In genomic region chr3:38163117-38163870, GRCh38 we compare ENCODE assay signal across 11 cellular contexts. TPM values are rescaled to one million over a fixed set of nuclear protein-coding genes. Genes with fewer than 3 reads are reported as not detected.
DNase-seq lines count a peak whose midpoint lies in the region; ATAC-seq and TF ChIP-seq lines count a peak whose summit lies in the region.
"Had no signal": no experiment of that assay in that cellular context is flagged by ENCODE, and none has a peak within 500 bp of the region (broad histone marks: within the 10 kb centered on the region; RNA-seq: fewer than 3 reads in every experiment).

No MANE protein-coding gene starts in this region.

- peaks cover 24% of the 10 kb centered on the region for H3K36me3 Mint-ChIP-seq in Caco-2 (ENCODE audit: insufficient read depth, unreplicated experiment)
- H3K36me3 Mint-ChIP-seq in activated CD8-positive, alpha-beta T cell treated with anti-CD3 and anti-CD28 coated beads for 36 hours (ENCODE audit: low read depth), result peaks cover 25% of the 10 kb centered on the region
- H3K36me3 Mint-ChIP-seq in endothelial cell (ENCODE audit: low read depth, unreplicated experiment), result no peaks in the 10 kb centered on the region

- intact Hi-C loops in Caco-2 (cut with micrococcal nuclease; ENCODE audit: unreplicated experiment), result no loop called here
- intact Hi-C loops in activated CD8-positive, alpha-beta T cell treated with anti-CD3 and anti-CD28 coated beads for 36 hours (cut with micrococcal nuclease), result no loop called here
- intact Hi-C loops in right lobe of liver (cut with DNase I), result no loop called here
- intact Hi-C loops in lower lobe of right lung (cut with DNase I), result no loop called here
- intact Hi-C loops in heart left ventricle (cut with DNase I), result no loop called here

- H3K27me3 Mint-ChIP-seq in Caco-2 (ENCODE audit: insufficient read depth, unreplicated experiment) (no peaks in the 10 kb centered on the region), endothelial cell (ENCODE audit: unreplicated experiment) (peaks cover 10% of the 10 kb centered on the region)
- H3K27me3 Mint-ChIP-seq in activated CD8-positive, alpha-beta T cell treated with anti-CD3 and anti-CD28 coated beads for 36 hours, result no peaks in the 10 kb centered on the region

- POLR2A ChIA-PET in Caco-2 (lab: Charles Lee), result interaction anchor here (3.6 kb wide), 1 partner anchor 26 kb away, joined by 73 read pairs; the partner anchor contains the start of genes ACAA1 and MYD88
- POLR2A ChIA-PET in activated CD8-positive, alpha-beta T cell treated with anti-CD3 and anti-CD28 coated beads for 36 hours (lab: Charles Lee), result interaction anchor here (1.0 to 6.0 kb wide), 6 partner anchors 9 to 43 kb away, joined by 3 to 67 read pairs (median 10); partner anchors contain the start of genes ACAA1 and MYD88

- H3K9me3 ChIP-seq in Caco-2 (no peaks in the 10 kb centered on the region), right lobe of liver (no peaks in the 10 kb centered on the region), lower lobe of right lung (no peaks in the 10 kb centered on the region), heart left ventricle (no peaks in the 10 kb centered on the region)

- TF ChIP-seq CTCF in Caco-2 (IDR thresholded peaks at IDR 0.05; ENCODE audit: insufficient read depth in 1 of 2, low read depth in 1 of 2, low read length in 1 of 2, severe bottlenecking in 1 of 2, unreplicated experiment in 1 of 2), result peak in 1 of 2 experiments; percentile 22
- peak; percentile 47 for TF ChIP-seq CTCF in activated CD8-positive, alpha-beta T cell treated with anti-CD3 and anti-CD28 coated beads for 36 hours (IDR thresholded peaks at IDR 0.05)
- no peak for TF ChIP-seq CTCF in right lobe of liver (IDR thresholded peaks at IDR 0.05)
- no peak for TF ChIP-seq CTCF in lower lobe of right lung (IDR thresholded peaks at IDR 0.05)
- TF ChIP-seq CTCF in heart left ventricle (IDR thresholded peaks at IDR 0.05), result no peak
- TF ChIP-seq CTCF in endothelial cell (IDR thresholded peaks at IDR 0.05; ENCODE audit: unreplicated experiment), result no peak

- H3K9me3 Mint-ChIP-seq in Caco-2 (ENCODE audit: unreplicated experiment) (no peaks in the 10 kb centered on the region), endothelial cell (ENCODE audit: unreplicated experiment) (no peaks in the 10 kb centered on the region)
- no peaks in the 10 kb centered on the region for H3K9me3 Mint-ChIP-seq in activated CD8-positive, alpha-beta T cell treated with anti-CD3 and anti-CD28 coated beads for 36 hours

- peak in 1 of 2 experiments; percentile 32 for DNase-seq in Caco-2
- peak; percentile 38 for DNase-seq in HT-29 (ENCODE audit: low spot score)
- DNase-seq in activated CD8-positive, alpha-beta T cell treated with anti-CD3 and anti-CD28 coated beads for 36 hours, result peak; percentile 45
- DNase-seq in right lobe of liver, result no peak
- no peak for DNase-seq in lower lobe of right lung
- DNase-seq in heart left ventricle, result no peak
- DNase-seq in endothelial cell (ENCODE audit: low spot score), result no peak
- no peak for DNase-seq in glomerular visceral epithelial cell (ENCODE audit: extremely low spot score)
- DNase-seq: foreskin fibroblast, NCI-H446 treated with DMSO at 0.1 percent for 48 hours, retina had no signal

- H3K27ac ChIP-seq in right lobe of liver (peak overlapping the region in 2 of 3 donors; percentile 92 to 93), lower lobe of right lung (no peak overlapping the region), heart left ventricle (peak overlapping the region in 1 of 12 donors; percentile 89)

- H3K27ac Mint-ChIP-seq in Caco-2 (ENCODE audit: unreplicated experiment) (peak overlapping the region; percentile 98), endothelial cell (ENCODE audit: unreplicated experiment) (no peak overlapping the region)
- peak overlapping the region; percentile 99 for H3K27ac Mint-ChIP-seq in activated CD8-positive, alpha-beta T cell treated with anti-CD3 and anti-CD28 coated beads for 36 hours

- no peak overlapping the region for H3K4me3 ChIP-seq in Caco-2 (ENCODE audit: low read depth, low read length)
- H3K4me3 ChIP-seq in right lobe of liver, result no peak overlapping the region
- H3K4me3 ChIP-seq in lower lobe of right lung, result no peak overlapping the region
- H3K4me3 ChIP-seq in heart left ventricle, result no peak overlapping the region

- WGBS in right lobe of liver (ENCODE audit: insufficient coverage, low coverage, low lambda C conversion rate, missing lambda C conversion rate), result 87% methylated on average over 12 of the region's 12 CpGs
- 93 to 95% (median 94%) methylated on average over 12 of the region's 12 CpGs for WGBS in heart left ventricle, 4 donors

- peaks cover 23% of the 10 kb centered on the region for H3K4me1 Mint-ChIP-seq in Caco-2 (ENCODE audit: low read depth, unreplicated experiment)
- peaks cover 28% of the 10 kb centered on the region for H3K4me1 Mint-ChIP-seq in activated CD8-positive, alpha-beta T cell treated with anti-CD3 and anti-CD28 coated beads for 36 hours (ENCODE audit: low read depth)
- H3K4me1 Mint-ChIP-seq in endothelial cell (ENCODE audit: unreplicated experiment), result peaks cover 16% of the 10 kb centered on the region

- CTCF ChIA-PET in Caco-2 (lab: Charles Lee), result interaction anchor here (0.6 to 1.4 kb wide), 4 partner anchors 9 to 234 kb away, joined by 3 to 4 read pairs (median 3); partner anchors contain the start of gene ACAA1
- CTCF ChIA-PET in activated CD8-positive, alpha-beta T cell treated with anti-CD3 and anti-CD28 coated beads for 36 hours (lab: Charles Lee), result interaction anchor here (0.9 to 4.7 kb wide), 9 partner anchors 9 to 184 kb away, joined by 3 to 31 read pairs (median 8); partner anchors contain the start of genes ACAA1, MYD88 and XYLB

- no peak overlapping the region for H3K4me3 Mint-ChIP-seq in Caco-2 (ENCODE audit: unreplicated experiment)
- peak overlapping the region; percentile 93 for H3K4me3 Mint-ChIP-seq in activated CD8-positive, alpha-beta T cell treated with anti-CD3 and anti-CD28 coated beads for 36 hours
- H3K4me3 Mint-ChIP-seq in endothelial cell (ENCODE audit: unreplicated experiment), result no peak overlapping the region

- no peaks in the 10 kb centered on the region for H3K36me3 ChIP-seq in Caco-2 (ENCODE audit: control insufficient read depth, insufficient read depth, low read length)
- no peaks in the 10 kb centered on the region for H3K36me3 ChIP-seq in right lobe of liver
- no peaks in the 10 kb centered on the region for H3K36me3 ChIP-seq in lower lobe of right lung
- H3K36me3 ChIP-seq in heart left ventricle, result no peaks in the 10 kb centered on the region

- no peaks in the 10 kb centered on the region for H3K27me3 ChIP-seq in Caco-2 (replicated peaks; ENCODE audit: control insufficient read depth, insufficient read depth, low read length)
- no peaks in the 10 kb centered on the region for H3K27me3 ChIP-seq in right lobe of liver
- H3K27me3 ChIP-seq in lower lobe of right lung (ENCODE audit: low read depth), result no peaks in the 10 kb centered on the region
- no peaks in the 10 kb centered on the region for H3K27me3 ChIP-seq in heart left ventricle

- ATAC-seq in activated CD8-positive, alpha-beta T cell treated with anti-CD3 and anti-CD28 coated beads for 36 hours, result no peak
- ATAC-seq in right lobe of liver (no peak), lower lobe of right lung (no peak), heart left ventricle (no peak)

- TF ChIP-seq POLR2A in right lobe of liver (IDR thresholded peaks at IDR 0.05), result no peak
- TF ChIP-seq POLR2A in heart left ventricle (IDR thresholded peaks at IDR 0.05), result no peak

- peaks cover 5% of the 10 kb centered on the region for H3K4me1 ChIP-seq in Caco-2
- peaks cover 0 to 15% (median 0%) of the 10 kb centered on the region in 4 donors for H3K4me1 ChIP-seq in right lobe of liver
- peaks cover 18% of the 10 kb centered on the region for H3K4me1 ChIP-seq in lower lobe of right lung
- H3K4me1 ChIP-seq in heart left ventricle, result peaks cover 0 to 26% (median 15%) of the 10 kb centered on the region in 12 donors

- BruUV-seq in Caco-2 (replicated peaks; lab: Mats Ljungman, UMichigan), result no TSS peak

RNA-seq across cellular contexts. Expression of gene OXSR1, which starts 2.0 kb away (rescaled TPM):
- total RNA-seq in Caco-2 (2022) (39.2 and 39.3 TPM in 2 replicates), right lobe of liver (10 to 100 TPM; 12.0 to 20.3 (median 15.2) TPM), lower lobe of right lung (29.2 TPM), heart left ventricle (10 to 100 TPM; 21.4 to 38.3 (median 31.7) TPM), endothelial cell (ENCODE audit: unreplicated experiment) (36.0 TPM)
- 11.8 and 12.9 TPM in 2 replicates for total RNA-seq in HT-29 (2014; rRNA removed; shearing (Covaris generic))
- total RNA-seq in activated CD8-positive, alpha-beta T cell treated with anti-CD3 and anti-CD28 coated beads for 36 hours, result 10 to 100 TPM; 56.5 to 57.9 TPM
- 10 to 100 TPM; 10.4 to 32.6 TPM for polyA plus RNA-seq in heart left ventricle

RNA-seq across cellular contexts. Expression of gene MYD88, which starts 24.8 kb away (rescaled TPM):
- total RNA-seq in Caco-2 (2022) (21.2 and 22.3 TPM in 2 replicates), right lobe of liver (10 to 100 TPM; 24.3 to 57.3 (median 37.0) TPM), lower lobe of right lung (99.7 TPM), heart left ventricle (10 to 100 TPM in 3 of 9 donors, 1 to 10 TPM in 6; 5.4 to 47.2 (median 8.2) TPM), endothelial cell (ENCODE audit: unreplicated experiment) (51.0 TPM)
- total RNA-seq in HT-29 (2014; rRNA removed; shearing (Covaris generic)), result 5.5 and 11.9 TPM in 2 replicates
- 10 to 100 TPM; 29.3 to 31.8 TPM for total RNA-seq in activated CD8-positive, alpha-beta T cell treated with anti-CD3 and anti-CD28 coated beads for 36 hours
- polyA plus RNA-seq in heart left ventricle, result 10 to 100 TPM in 1 of 2 donors, 1 to 10 TPM in 1; 3.7 to 11.7 TPM

RNA-seq across cellular contexts. Expression of gene ACAA1, which starts 26.4 kb away (rescaled TPM):
- total RNA-seq in Caco-2 (2022), result 127 and 139 TPM in 2 replicates
- 71.9 and 84.7 TPM in 2 replicates for total RNA-seq in HT-29 (2014; rRNA removed; shearing (Covaris generic))
- 10 to 100 TPM; 70.1 to 72.0 TPM for total RNA-seq in activated CD8-positive, alpha-beta T cell treated with anti-CD3 and anti-CD28 coated beads for 36 hours
- 100 to 1,000 TPM; 192 to 441 (median 309) TPM for total RNA-seq in right lobe of liver
- total RNA-seq in lower lobe of right lung, result 88.3 TPM
- 100 to 1,000 TPM in 7 of 9 donors, 10 to 100 TPM in 2; 84.4 to 139 (median 105) TPM for total RNA-seq in heart left ventricle
- polyA plus RNA-seq in heart left ventricle, result 100 to 1,000 TPM in 1 of 2 donors, 10 to 100 TPM in 1; 62.7 to 136 TPM
- 71.9 TPM for total RNA-seq in endothelial cell (ENCODE audit: unreplicated experiment)

Comparison
In these comparisons a context has a peak if more than half of its experiments do, and no peak if none do; other contexts are left out.
1. DNase-seq: peak in HT-29 (single experiment) and activated CD8-positive, alpha-beta T cell treated with anti-CD3 and anti-CD28 coated beads for 36 hours (single experiment); none in right lobe of liver (0 of 3), lower lobe of right lung (single experiment), heart left ventricle (0 of 5), endothelial cell (single experiment) and glomerular visceral epithelial cell (single experiment).